ENCODE assay signal across 2 cellular contexts in the genomic region with DNA sequence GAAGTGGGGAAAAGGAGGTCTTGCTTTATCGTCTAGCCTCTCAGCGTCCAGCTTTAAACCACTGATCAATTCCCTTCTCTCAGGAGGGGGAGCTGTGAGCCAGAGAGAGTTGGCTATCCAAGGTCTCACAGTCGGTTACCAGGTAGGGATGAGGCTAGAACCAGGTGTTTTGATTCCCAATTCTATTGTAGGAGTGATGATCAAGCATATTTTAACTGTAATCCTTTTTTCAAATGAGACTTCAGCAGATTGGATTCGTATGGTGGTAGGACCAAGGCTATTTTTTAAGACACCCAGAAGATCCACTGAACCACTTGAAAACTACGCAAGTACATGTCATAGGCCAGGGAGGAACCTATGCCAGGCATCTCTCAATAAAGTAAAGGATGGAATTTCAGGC.
A peak's percentile ranks its signal among the peaks of the same experiment; 100 is the strongest.
TF ChIP-seq lines count a peak whose summit lies in the region.

No MANE protein-coding gene starts in this region.

TF ChIP-seq in A549, 52 proteins besides CTCF, POLR2A, EP300 and RAD21:
- peak; percentile 51 for TF ChIP-seq MAFK (IDR thresholded peaks at IDR 0.05; ENCODE audit: partially characterized antibody)
- TF ChIP-seq, protein P1, sequence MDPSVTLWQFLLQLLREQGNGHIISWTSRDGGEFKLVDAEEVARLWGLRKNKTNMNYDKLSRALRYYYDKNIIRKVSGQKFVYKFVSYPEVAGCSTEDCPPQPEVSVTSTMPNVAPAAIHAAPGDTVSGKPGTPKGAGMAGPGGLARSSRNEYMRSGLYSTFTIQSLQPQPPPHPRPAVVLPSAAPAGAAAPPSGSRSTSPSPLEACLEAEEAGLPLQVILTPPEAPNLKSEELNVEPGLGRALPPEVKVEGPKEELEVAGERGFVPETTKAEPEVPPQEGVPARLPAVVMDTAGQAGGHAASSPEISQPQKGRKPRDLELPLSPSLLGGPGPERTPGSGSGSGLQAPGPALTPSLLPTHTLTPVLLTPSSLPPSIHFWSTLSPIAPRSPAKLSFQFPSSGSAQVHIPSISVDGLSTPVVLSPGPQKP (IDR thresholded peaks at IDR 0.05; ENCODE audit: low read depth, low read length), result no peak
TF ChIP-seq in A549: peak in this region for 1.

TF ChIP-seq in K562, 482 proteins besides CTCF, POLR2A, EP300 and RAD21:
- TF ChIP-seq C11orf30 (IDR thresholded peaks at IDR 0.05; ENCODE audit: low read depth), result peak; percentile 50; the same call in 1 of the 2 replicates
- TF ChIP-seq NEUROD1 (IDR thresholded peaks at IDR 0.05; ENCODE audit: borderline replicate concordance, low read depth, low read length, partially characterized antibody), result no peak
- TF ChIP-seq ZNF316 (IDR thresholded peaks at IDR 0.05), result peak; percentile 58; the same call in 1 of the 2 replicates
